In the genomic region with DNA sequence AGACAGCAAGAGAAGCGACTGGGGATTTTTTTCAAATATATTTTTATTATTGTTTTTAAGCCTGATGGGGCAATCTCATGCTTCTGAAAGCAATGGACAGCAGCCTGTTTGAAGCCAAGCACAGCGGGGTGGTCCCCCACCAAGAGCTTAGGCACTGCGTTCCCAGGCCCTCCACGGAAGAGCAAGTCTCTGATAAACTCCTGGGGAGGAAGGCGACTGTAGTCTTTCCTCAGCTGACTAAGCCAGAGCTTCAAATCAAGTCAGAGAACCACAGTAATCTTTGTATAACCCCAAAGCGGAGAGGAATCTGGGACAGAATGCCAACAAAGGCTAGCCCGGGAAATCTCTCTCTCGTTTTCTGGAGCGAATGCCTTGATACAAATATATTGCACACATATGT, we compare ENCODE assay signal across 24 cellular contexts. TPM values are rescaled to one million over a fixed set of nuclear protein-coding genes. Genes with fewer than 3 reads are reported as not detected.
DNase-seq lines count a peak whose midpoint lies in the region; ATAC-seq and TF ChIP-seq lines count a peak whose summit lies in the region.
"Had no signal": no experiment of that assay in that cellular context is flagged by ENCODE, and none has a peak within 500 bp of the region (broad histone marks: within the 10 kb centered on the region; RNA-seq: fewer than 3 reads in every experiment).

No MANE protein-coding gene starts in this region.

- H3K4me3 ChIP-seq in GM23248 (0 out of 2 replicates have a peak overlapping the region, but pooled peaks have one; percentile 30), astrocyte of the spinal cord (ENCODE audit: low read depth, low read length) (no peak overlapping the region), foreskin fibroblast (ENCODE audit: low read depth in 1 of 2, low read length in 2 of 2) (no peak overlapping the region)
- H3K4me3 ChIP-seq: left ventricle myocardium inferior, ovary, vagina had no signal

- no peaks in the 10 kb centered on the region for H3K9me3 ChIP-seq in GM23248 (ENCODE audit: low read depth)
- H3K9me3 ChIP-seq: left ventricle myocardium inferior, ovary, vagina had no signal

- TF ChIP-seq CTCF in astrocyte of the spinal cord (IDR thresholded peaks at IDR 0.05; ENCODE audit: low read depth, low read length), result no peak
- no peak for TF ChIP-seq CTCF in foreskin fibroblast (IDR thresholded peaks at IDR 0.05; ENCODE audit: low read depth, low read length)

- H3K27me3 ChIP-seq in GM23248 (replicated peaks; ENCODE audit: insufficient read depth), result no peaks in the 10 kb centered on the region
- H3K27me3 ChIP-seq: ovary, vagina had no signal

- H3K9me2 ChIP-seq in GM23248 (ENCODE audit: insufficient read depth), result no peaks in the 10 kb centered on the region

- no peaks in the 10 kb centered on the region for H3K27me3 Mint-ChIP-seq in activated T-cell treated with anti-CD3 and anti-CD28 coated beads, Interleukin-2, amount 50 U/mL, for 4 hours (ENCODE audit: low read depth)
- H3K27me3 Mint-ChIP-seq: activated naive CD4-positive, alpha-beta T cell treated with anti-CD3 and anti-CD28 coated beads, Interleukin-2, amount 10 ng/mL, durations not matched to agents 7 days and 5 days; T-helper 17 cell had no signal

- DNase-seq in GM23248 (peak; percentile 35), astrocyte of the spinal cord (ENCODE audit: low read depth, low spot score) (peak; percentile 92), foreskin fibroblast (peak; percentile 8 to 46), retina (peak; percentile 33), NK-92 (lab: John Stamatoyannopoulos, UW; ENCODE audit: unreplicated experiment) (no peak)
- DNase-seq in activated naive CD4-positive, alpha-beta T cell (lab: John Stamatoyannopoulos, UW), result no peak
- DNase-seq in activated T-cell treated with anti-CD3 and anti-CD28 coated beads, Interleukin-2, amount 50 U/mL, for 4 hours, result no peak
- DNase-seq: activated CD4-positive, alpha-beta T cell treated with anti-CD3 and anti-CD28 coated beads, Interleukin-2, amount 50 U/mL, for 4 hours; activated naive CD4-positive, alpha-beta T cell treated with anti-CD3 and anti-CD28 coated beads, Interleukin-2, amount 10 ng/mL, durations not matched to agents 7 days and 5 days; activated T-cell treated with anti-CD3 and anti-CD28 coated beads for 4 hours; caudate nucleus; effector memory CD4-positive, alpha-beta T cell; foreskin melanocyte; left ventricle myocardium inferior; NCI-H1105 treated with DMSO at 0.1 percent for 48 hours; NCI-H2107; NCI-H526 treated with DMSO at 0.1 percent for 48 hours; ovary; SHP77 treated with DMSO at 0.1 percent for 48 hours; stimulated activated CD4-positive, alpha-beta T cell treated with anti-CD3 and anti-CD28 coated beads, Interleukin-4, amount 100 ng/mL, for 1 hour; T-helper 17 cell; WERI-Rb-1 had no signal

- peaks cover 4% of the 10 kb centered on the region for H3K36me3 Mint-ChIP-seq in activated T-cell treated with anti-CD3 and anti-CD28 coated beads, Interleukin-2, amount 50 U/mL, for 4 hours (ENCODE audit: insufficient read depth)
- H3K36me3 Mint-ChIP-seq: activated naive CD4-positive, alpha-beta T cell treated with anti-CD3 and anti-CD28 coated beads, Interleukin-2, amount 10 ng/mL, durations not matched to agents 7 days and 5 days had no signal

- H3K9ac ChIP-seq in GM23248, result 0 out of 2 replicates have a peak overlapping the region, but pooled peaks have one; percentile 7

- no peaks in the 10 kb centered on the region for H3K36me3 ChIP-seq in GM23248 (ENCODE audit: low read depth)
- H3K36me3 ChIP-seq: left ventricle myocardium inferior, ovary, vagina, WERI-Rb-1 had no signal

- H3K4me3 Mint-ChIP-seq in activated T-cell treated with anti-CD3 and anti-CD28 coated beads, Interleukin-2, amount 50 U/mL, for 4 hours, result no peak overlapping the region
- H3K4me3 Mint-ChIP-seq: activated naive CD4-positive, alpha-beta T cell treated with anti-CD3 and anti-CD28 coated beads, Interleukin-2, amount 10 ng/mL, durations not matched to agents 7 days and 5 days; T-helper 17 cell had no signal

- no peak overlapping the region for H3K27ac ChIP-seq in GM23248
- H3K27ac ChIP-seq: left ventricle myocardium inferior, ovary, vagina, WERI-Rb-1 had no signal

- peak overlapping the region; percentile 25 for H3K4me2 ChIP-seq in GM23248 (ENCODE audit: unreplicated experiment)

- no peaks in the 10 kb centered on the region for H3K79me2 ChIP-seq in GM23248 (ENCODE audit: insufficient read depth)

- in situ Hi-C loops in GM23248 (cut with MboI), result no loop called here
- in situ Hi-C loops in astrocyte of the spinal cord (cut with HindIII; ENCODE audit: low sequenced_read_pairs), result no loop called here

- peaks cover 14% of the 10 kb centered on the region for H3K4me1 ChIP-seq in GM23248 (ENCODE audit: insufficient read depth)
- H3K4me1 ChIP-seq: left ventricle myocardium inferior, vagina had no signal

- no peaks in the 10 kb centered on the region for H3K9me3 Mint-ChIP-seq in activated T-cell treated with anti-CD3 and anti-CD28 coated beads, Interleukin-2, amount 50 U/mL, for 4 hours
- H3K9me3 Mint-ChIP-seq: activated naive CD4-positive, alpha-beta T cell treated with anti-CD3 and anti-CD28 coated beads, Interleukin-2, amount 10 ng/mL, durations not matched to agents 7 days and 5 days had no signal

- WGBS in GM23248 (ENCODE audit: low coverage in 1 of 2, low lambda C conversion rate in 2 of 2, missing lambda C conversion rate in 2 of 2), 2 experiments, result 30 to 41% methylated on average over 9 of the region's 9 CpGs

- H2AFZ ChIP-seq in GM23248, result peak overlapping the region; percentile 56

- peaks cover 8% of the 10 kb centered on the region; the same call in 1 of the 2 replicates for H3F3A ChIP-seq in GM23248 (ENCODE audit: insufficient read depth)

- no peak for ATAC-seq in activated T-cell treated with anti-CD3 and anti-CD28 coated beads, Interleukin-2, amount 50 U/mL, for 4 hours
- ATAC-seq: HCT116, T-helper 17 cell had no signal

- no peaks in the 10 kb centered on the region for H4K20me1 ChIP-seq in GM23248 (ENCODE audit: insufficient read depth)

- H3K4me1 Mint-ChIP-seq in activated T-cell treated with anti-CD3 and anti-CD28 coated beads, Interleukin-2, amount 50 U/mL, for 4 hours (ENCODE audit: low read depth), result no peaks in the 10 kb centered on the region
- H3K4me1 Mint-ChIP-seq: activated naive CD4-positive, alpha-beta T cell treated with anti-CD3 and anti-CD28 coated beads, Interleukin-2, amount 10 ng/mL, durations not matched to agents 7 days and 5 days; T-helper 17 cell had no signal

RNA-seq across cellular contexts. Expression of a gene that starts 54.4 kb away (rescaled TPM):
- total RNA-seq in GM23248 (2014; rRNA removed; shearing (Covaris generic)), result 35.3 and 43.7 TPM in 2 replicates
- 30.1 and 30.5 TPM in 2 replicates for polyA plus RNA-seq in GM23248 (2016; fragmentation: Nextera tagmentation; extraction: Ambion mirVana)
- 10 to 100 TPM in 2 of 3 donors, 1 to 10 TPM in 1; 9.4 to 12.7 (median 11.0) TPM for total RNA-seq in activated T-cell treated with anti-CD3 and anti-CD28 coated beads, Interleukin-2, amount 50 U/mL, for 4 hours

Comparison
In these comparisons a context has a peak if more than half of its experiments do, and no peak if none do; other contexts are left out.
1. DNase-seq: peak in GM23248 (single experiment), astrocyte of the spinal cord (single experiment), foreskin fibroblast (2 of 2) and retina (single experiment); none in activated naive CD4-positive, alpha-beta T cell (0 of 4), NK-92 (single experiment) and activated T-cell treated with anti-CD3 and anti-CD28 coated beads, Interleukin-2, amount 50 U/mL, for 4 hours (single experiment).